10 cellular contexts compared by ENCODE assay signal in the genomic region with DNA sequence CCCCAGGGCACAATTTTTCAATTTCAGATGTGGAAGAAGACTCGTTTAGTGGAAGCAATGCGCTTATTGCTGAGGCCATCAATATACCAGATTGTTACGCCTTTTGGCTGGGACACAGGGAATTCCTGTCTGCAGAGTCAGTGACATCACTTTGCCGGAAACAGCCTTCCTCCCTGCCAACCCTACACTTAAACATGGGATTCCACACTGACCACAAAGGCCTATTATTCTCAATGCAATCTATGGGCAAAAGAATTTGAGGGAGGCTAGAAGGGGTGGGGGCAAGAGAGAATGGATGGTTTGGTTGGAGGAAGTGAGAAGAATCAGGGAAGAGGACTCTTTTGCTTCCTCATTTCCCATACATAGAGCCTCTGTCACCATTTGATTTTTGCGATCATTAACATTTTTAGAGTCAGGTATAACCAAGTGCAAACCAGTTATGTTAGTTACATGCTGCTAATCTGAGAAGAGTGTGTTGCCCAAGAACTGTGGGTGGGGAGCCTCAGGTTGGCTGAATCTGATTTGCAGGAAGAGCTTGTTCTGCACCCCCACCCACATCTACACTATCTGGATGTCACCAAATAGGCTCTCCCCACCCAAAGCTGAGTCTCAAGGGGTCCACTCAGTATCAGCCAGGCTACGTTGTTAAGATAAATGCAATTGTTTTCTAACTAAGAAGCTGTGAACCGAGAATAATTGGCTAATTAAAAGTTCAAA. TPM values are rescaled to one million over a fixed set of nuclear protein-coding genes. Genes with fewer than 3 reads are reported as not detected.
DNase-seq lines count a peak whose midpoint lies in the region; ATAC-seq, FAIRE-seq and TF ChIP-seq lines count a peak whose summit lies in the region.
"Had no signal": no experiment of that assay in that cellular context is flagged by ENCODE, and none has a peak within 500 bp of the region (broad histone marks: within the 10 kb centered on the region; RNA-seq: fewer than 3 reads in every experiment).

No MANE protein-coding gene starts in this region.

- H3K36me3 ChIP-seq in bronchial epithelial cell (ENCODE audit: control insufficient read depth, insufficient read depth, low read length) (no peaks in the 10 kb centered on the region), transverse colon (no peaks in the 10 kb centered on the region)

- 54 to 57% methylated on average over 7 of the region's 7 CpGs for WGBS in transverse colon (ENCODE audit: low coverage in 1 of 2), 2 donors

- TF ChIP-seq CTCF in bronchial epithelial cell (IDR thresholded peaks at IDR 0.05; ENCODE audit: insufficient read depth, low read length, severe bottlenecking) (no peak), transverse colon (IDR thresholded peaks at IDR 0.05) (no peak)

- H3K4me3 ChIP-seq in bronchial epithelial cell (ENCODE audit: low read depth, low read length) (no peak overlapping the region), transverse colon (no peak overlapping the region)

- no peak overlapping the region for H3K27ac Mint-ChIP-seq in activated CD4-positive, alpha-beta T cell treated with anti-CD3 and anti-CD28 coated beads, Interleukin-2, amount 10 ng/mL, durations not matched to agents 24 days and 14 days
- H3K27ac Mint-ChIP-seq: activated naive CD8-positive, alpha-beta T cell treated with anti-CD3 and anti-CD28 coated beads, Interleukin-2, amount 10 ng/mL, durations not matched to agents 7 days and 5 days had no signal

- intact Hi-C loops in left colon (cut with DNase I, micrococcal nuclease) (no loop called here), transverse colon (cut with DNase I; ENCODE audit: low total_unique reads) (no loop called here)
- intact Hi-C loops in activated CD4-positive, alpha-beta T cell treated with anti-CD3 and anti-CD28 coated beads, Interleukin-2, amount 10 ng/mL, durations not matched to agents 24 days and 14 days (cut with micrococcal nuclease) = no loop called here

- no peak for TF ChIP-seq EP300 in transverse colon (IDR thresholded peaks at IDR 0.05; ENCODE audit: low read depth)

- peaks cover 21% of the 10 kb centered on the region for H3K4me1 Mint-ChIP-seq in activated CD4-positive, alpha-beta T cell treated with anti-CD3 and anti-CD28 coated beads, Interleukin-2, amount 10 ng/mL, durations not matched to agents 24 days and 14 days

- H3K27ac ChIP-seq in transverse colon = peak overlapping the region in 3 of 4 donors; percentile 6 to 53 (median 7)

- H3K4me3 Mint-ChIP-seq in activated CD4-positive, alpha-beta T cell treated with anti-CD3 and anti-CD28 coated beads, Interleukin-2, amount 10 ng/mL, durations not matched to agents 24 days and 14 days = no peak overlapping the region
- H3K4me3 Mint-ChIP-seq: activated naive CD8-positive, alpha-beta T cell treated with anti-CD3 and anti-CD28 coated beads, Interleukin-2, amount 10 ng/mL, durations not matched to agents 7 days and 5 days had no signal

- TF ChIP-seq POLR2A in transverse colon (IDR thresholded peaks at IDR 0.05) = no peak

- peak; percentile 20 for ATAC-seq in left colon
- ATAC-seq in HG02642 (IDR thresholded peaks at IDR 0.05; ENCODE audit: poor library complexity, unreplicated experiment) = no peak

- H3K36me3 Mint-ChIP-seq in activated CD4-positive, alpha-beta T cell treated with anti-CD3 and anti-CD28 coated beads, Interleukin-2, amount 10 ng/mL, durations not matched to agents 24 days and 14 days (ENCODE audit: low read depth) = peaks cover 5% of the 10 kb centered on the region

- H3K4me1 ChIP-seq in transverse colon = peaks cover 0 to 18% (median under 1%) of the 10 kb centered on the region in 4 donors

- H3K27me3 ChIP-seq in bronchial epithelial cell (ENCODE audit: control insufficient read depth, insufficient read depth, low read length) = no peaks in the 10 kb centered on the region
- H3K27me3 ChIP-seq in transverse colon = no peaks in the 10 kb centered on the region

- peaks cover 14% of the 10 kb centered on the region for H3K9me3 Mint-ChIP-seq in activated CD4-positive, alpha-beta T cell treated with anti-CD3 and anti-CD28 coated beads, Interleukin-2, amount 10 ng/mL, durations not matched to agents 24 days and 14 days

- in situ Hi-C loops in transverse colon (cut with MboI; ENCODE audit: low pct_ligation_motif_present in 1 of 4, low pct_unique_long_range_greater_than_20kb in 1 of 4, low sequenced_read_pairs in 3 of 4) = no loop called here

- H3K9me3 ChIP-seq in transverse colon = no peaks in the 10 kb centered on the region

- peak; percentile 22 for DNase-seq in NCI-H2171 treated with DMSO at 0.1 percent for 48 hours (lab: John Stamatoyannopoulos, UW)
- no peak for DNase-seq in NCI-H2171 (lab: John Stamatoyannopoulos, UW)
- DNase-seq in bronchial epithelial cell (ENCODE audit: low read depth) = peak; percentile 49
- peak; percentile 13 to 49 for DNase-seq in left colon
- DNase-seq in transverse colon = no peak
- no peak for DNase-seq in activated CD4-positive, alpha-beta T cell treated with anti-CD3 and anti-CD28 coated beads, Interleukin-2, amount 10 ng/mL, durations not matched to agents 24 days and 14 days
- no peak for DNase-seq in cerebellar nuclear complex (lab: John Stamatoyannopoulos, UW)
- DNase-seq: 8988T; activated naive CD8-positive, alpha-beta T cell treated with anti-CD3 and anti-CD28 coated beads, Interleukin-2, amount 10 ng/mL, durations not matched to agents 7 days and 5 days had no signal

- no peak for FAIRE-seq in bronchial epithelial cell (lab: Jason Lieb, UNC)

- peaks cover 3% of the 10 kb centered on the region for H3K27me3 Mint-ChIP-seq in activated CD4-positive, alpha-beta T cell treated with anti-CD3 and anti-CD28 coated beads, Interleukin-2, amount 10 ng/mL, durations not matched to agents 24 days and 14 days

RNA-seq across cellular contexts. Expression of a gene that starts 58.2 kb away (rescaled TPM):
- total RNA-seq in bronchial epithelial cell (not detected in 2 replicates), left colon (10 to 100 TPM in 1 of 2 donors, 1 to 10 TPM in 1; 5.8 to 14.4 TPM), transverse colon (10 to 100 TPM in 2 of 4 donors, 1 to 10 TPM in 2; 5.1 to 35.6 (median 11.0) TPM)
- total RNA-seq in activated CD4-positive, alpha-beta T cell treated with anti-CD3 and anti-CD28 coated beads, Interleukin-2, amount 10 ng/mL, durations not matched to agents 24 days and 14 days = 13.0 and 17.0 TPM in 2 replicates

Comparison
In these comparisons a context has a peak if more than half of its experiments do, and no peak if none do; other contexts are left out.
1. DNase-seq: peak in NCI-H2171 treated with DMSO at 0.1 percent for 48 hours (single experiment), bronchial epithelial cell (single experiment) and left colon (2 of 2); none in NCI-H2171 (single experiment), transverse colon (single experiment), activated CD4-positive, alpha-beta T cell treated with anti-CD3 and anti-CD28 coated beads, Interleukin-2, amount 10 ng/mL, durations not matched to agents 24 days and 14 days (single experiment) and cerebellar nuclear complex (0 of 2).